ENCODE assay signal across 10 cellular contexts in the genomic region with DNA sequence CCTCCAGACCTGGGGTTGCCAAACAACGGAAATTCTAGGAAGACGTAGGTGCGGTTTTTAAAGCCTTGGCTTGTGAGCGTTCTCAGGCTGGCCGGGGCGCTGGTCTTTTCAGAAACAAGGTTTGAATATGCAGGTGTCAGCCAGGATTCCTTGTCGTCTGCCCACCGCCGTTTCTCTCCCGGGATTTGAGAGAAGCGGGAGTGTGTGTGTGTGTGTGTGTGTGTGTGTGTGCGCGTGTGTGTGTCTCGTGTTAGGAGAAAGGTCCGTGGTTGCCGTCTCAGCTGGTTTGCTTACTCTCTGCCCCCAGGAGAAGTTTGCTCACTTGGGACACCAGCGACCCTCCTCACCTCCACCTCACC. TPM values are rescaled to one million over a fixed set of nuclear protein-coding genes. Genes with fewer than 3 reads are reported as not detected.
DNase-seq lines count a peak whose midpoint lies in the region; ATAC-seq and TF ChIP-seq lines count a peak whose summit lies in the region.
"Had no signal": no experiment of that assay in that cellular context is flagged by ENCODE, and none has a peak within 500 bp of the region (broad histone marks: within the 10 kb centered on the region; RNA-seq: fewer than 3 reads in every experiment).

No MANE protein-coding gene starts in this region.

- H3K27me3 Mint-ChIP-seq in activated CD4-positive, alpha-beta memory T cell treated with anti-CD3 and anti-CD28 coated beads, Interleukin-2, amount 10 ng/mL, durations not matched to agents 7 days and 5 days = peaks cover 85% of the 10 kb centered on the region
- peaks cover 81% of the 10 kb centered on the region for H3K27me3 Mint-ChIP-seq in activated CD4-positive, alpha-beta memory T cell treated with anti-CD3 and anti-CD28 coated beads for 36 hours
- peaks cover 50% of the 10 kb centered on the region for H3K27me3 Mint-ChIP-seq in glutamatergic neuron (ENCODE audit: unreplicated experiment)

- peaks cover 93% of the 10 kb centered on the region for H3K27me3 ChIP-seq in smooth muscle cell (ENCODE audit: low read depth)

- H3K27ac ChIP-seq in smooth muscle cell (ENCODE audit: low read depth) = no peak overlapping the region

- peak overlapping the region; percentile 88 for H3K4me2 ChIP-seq in smooth muscle cell

- no peaks in the 10 kb centered on the region for H3K79me2 ChIP-seq in smooth muscle cell (ENCODE audit: low read depth)

- CTCF ChIA-PET in activated CD4-positive, alpha-beta memory T cell treated with anti-CD3 and anti-CD28 coated beads, Interleukin-2, amount 10 ng/mL, durations not matched to agents 7 days and 5 days (lab: Charles Lee) = no interaction called here
- CTCF ChIA-PET in activated CD4-positive, alpha-beta memory T cell treated with anti-CD3 and anti-CD28 coated beads for 36 hours (lab: Charles Lee) = no interaction called here

- peak overlapping the region; percentile 55 for H3K4me3 ChIP-seq in smooth muscle cell

- 2% methylated on average over 17 of the region's 17 CpGs for WGBS in smooth muscle cell (ENCODE audit: low lambda C conversion rate)

- H3K36me3 ChIP-seq in smooth muscle cell (ENCODE audit: low read depth) = no peaks in the 10 kb centered on the region

- H3K4me1 Mint-ChIP-seq in activated CD4-positive, alpha-beta memory T cell treated with anti-CD3 and anti-CD28 coated beads, Interleukin-2, amount 10 ng/mL, durations not matched to agents 7 days and 5 days = peaks cover 30% of the 10 kb centered on the region
- peaks cover 50% of the 10 kb centered on the region for H3K4me1 Mint-ChIP-seq in activated CD4-positive, alpha-beta memory T cell treated with anti-CD3 and anti-CD28 coated beads for 36 hours (ENCODE audit: low read depth)
- peaks cover 40% of the 10 kb centered on the region for H3K4me1 Mint-ChIP-seq in glutamatergic neuron (ENCODE audit: low read depth, unreplicated experiment)

- no peaks in the 10 kb centered on the region for H3K9me3 ChIP-seq in smooth muscle cell (replicated peaks; ENCODE audit: low read depth)

- H3K4me1 ChIP-seq in smooth muscle cell (ENCODE audit: low read depth) = peaks cover 40% of the 10 kb centered on the region

- H3K9me3 Mint-ChIP-seq in activated CD4-positive, alpha-beta memory T cell treated with anti-CD3 and anti-CD28 coated beads, Interleukin-2, amount 10 ng/mL, durations not matched to agents 7 days and 5 days = no peaks in the 10 kb centered on the region
- H3K9me3 Mint-ChIP-seq in activated CD4-positive, alpha-beta memory T cell treated with anti-CD3 and anti-CD28 coated beads for 36 hours = peaks cover 6% of the 10 kb centered on the region
- H3K9me3 Mint-ChIP-seq in glutamatergic neuron (ENCODE audit: unreplicated experiment) = peaks cover 46% of the 10 kb centered on the region

- no peak for DNase-seq in activated CD4-positive, alpha-beta memory T cell treated with anti-CD3 and anti-CD28 coated beads, Interleukin-2, amount 10 ng/mL, durations not matched to agents 7 days and 5 days
- DNase-seq in activated CD4-positive, alpha-beta memory T cell treated with anti-CD3 and anti-CD28 coated beads for 36 hours = no peak
- DNase-seq in NCI-H526 treated with DMSO at 0.1 percent for 48 hours (lab: John Stamatoyannopoulos, UW) (peak; percentile 43), glutamatergic neuron (peak; percentile 50), smooth muscle cell (lab: John Stamatoyannopoulos, UW; ENCODE audit: unreplicated experiment) (no peak), putamen (ENCODE audit: low spot score) (no peak)
- DNase-seq: activated gamma-delta T cell treated with Interleukin-2 at 50 U/mL for 16 hours had no signal

- no peaks in the 10 kb centered on the region for H4K20me1 ChIP-seq in smooth muscle cell (ENCODE audit: low read depth)

- H3F3A ChIP-seq in smooth muscle cell (ENCODE audit: low read depth) = no peaks in the 10 kb centered on the region

- H3K4me3 Mint-ChIP-seq in activated CD4-positive, alpha-beta memory T cell treated with anti-CD3 and anti-CD28 coated beads, Interleukin-2, amount 10 ng/mL, durations not matched to agents 7 days and 5 days = no peak overlapping the region
- no peak overlapping the region for H3K4me3 Mint-ChIP-seq in activated CD4-positive, alpha-beta memory T cell treated with anti-CD3 and anti-CD28 coated beads for 36 hours
- peak overlapping the region; percentile 96 for H3K4me3 Mint-ChIP-seq in glutamatergic neuron (ENCODE audit: unreplicated experiment)

- H3K27ac Mint-ChIP-seq in activated CD4-positive, alpha-beta memory T cell treated with anti-CD3 and anti-CD28 coated beads, Interleukin-2, amount 10 ng/mL, durations not matched to agents 7 days and 5 days = peak overlapping the region; percentile 9
- H3K27ac Mint-ChIP-seq in activated CD4-positive, alpha-beta memory T cell treated with anti-CD3 and anti-CD28 coated beads for 36 hours = no peak overlapping the region
- peak overlapping the region; percentile 98 for H3K27ac Mint-ChIP-seq in glutamatergic neuron (ENCODE audit: unreplicated experiment)

- ATAC-seq in HG02840 (IDR thresholded peaks at IDR 0.05; ENCODE audit: low FRiP score, unreplicated experiment) (no peak), GM18868 (IDR thresholded peaks at IDR 0.05; ENCODE audit: unreplicated experiment) (no peak)

- POLR2A ChIA-PET in activated CD4-positive, alpha-beta memory T cell treated with anti-CD3 and anti-CD28 coated beads, Interleukin-2, amount 10 ng/mL, durations not matched to agents 7 days and 5 days (lab: Charles Lee) = no interaction called here
- POLR2A ChIA-PET in activated CD4-positive, alpha-beta memory T cell treated with anti-CD3 and anti-CD28 coated beads for 36 hours (lab: Charles Lee) = no interaction called here

- no peak for TF ChIP-seq CTCF in glutamatergic neuron (IDR thresholded peaks at IDR 0.05; ENCODE audit: partially characterized antibody, unreplicated experiment)
- TF ChIP-seq CTCF in smooth muscle cell (IDR thresholded peaks at IDR 0.05; ENCODE audit: borderline replicate concordance, insufficient read depth, poor library complexity, severe bottlenecking) = no peak

- peaks cover 24% of the 10 kb centered on the region for H3K36me3 Mint-ChIP-seq in activated CD4-positive, alpha-beta memory T cell treated with anti-CD3 and anti-CD28 coated beads, Interleukin-2, amount 10 ng/mL, durations not matched to agents 7 days and 5 days (ENCODE audit: low read depth)
- H3K36me3 Mint-ChIP-seq in activated CD4-positive, alpha-beta memory T cell treated with anti-CD3 and anti-CD28 coated beads for 36 hours = peaks cover 25% of the 10 kb centered on the region
- H3K36me3 Mint-ChIP-seq in glutamatergic neuron (ENCODE audit: unreplicated experiment) = peaks cover 9% of the 10 kb centered on the region

- no peak overlapping the region for H2AFZ ChIP-seq in smooth muscle cell (ENCODE audit: low read depth)

- no peak overlapping the region for H3K9ac ChIP-seq in smooth muscle cell (ENCODE audit: low read depth)

- intact Hi-C loops in activated CD4-positive, alpha-beta memory T cell treated with anti-CD3 and anti-CD28 coated beads for 36 hours (cut with micrococcal nuclease) = loop anchor here (10.0 kb wide), 1 partner anchor 1841 kb away; the partner anchor contains the start of gene RAX

RNA-seq across cellular contexts. Expression of gene ONECUT2, which starts 1.0 kb away (rescaled TPM):
- total RNA-seq in activated CD4-positive, alpha-beta memory T cell treated with anti-CD3 and anti-CD28 coated beads, Interleukin-2, amount 10 ng/mL, durations not matched to agents 7 days and 5 days = not detected
- under 1 TPM in 1 of 2 experiments, not detected in 1; 0.02 TPM for total RNA-seq in activated CD4-positive, alpha-beta memory T cell treated with anti-CD3 and anti-CD28 coated beads for 36 hours
- total RNA-seq in glutamatergic neuron (ENCODE audit: unreplicated experiment) (230 TPM), smooth muscle cell (0.04 TPM in 1 of 2 replicates, not detected in the other)
- polyA plus RNA-seq in smooth muscle cell = not detected in 2 replicates
- total RNA-seq: subcutaneous adipose tissue had no signal

Comparison
In these comparisons a context has a peak if more than half of its experiments do, and no peak if none do; other contexts are left out.
1. DNase-seq: peak in NCI-H526 treated with DMSO at 0.1 percent for 48 hours (single experiment) and glutamatergic neuron (single experiment); none in activated CD4-positive, alpha-beta memory T cell treated with anti-CD3 and anti-CD28 coated beads, Interleukin-2, amount 10 ng/mL, durations not matched to agents 7 days and 5 days (single experiment), activated CD4-positive, alpha-beta memory T cell treated with anti-CD3 and anti-CD28 coated beads for 36 hours (single experiment), smooth muscle cell (single experiment) and putamen (single experiment).
2. RNA of gene ONECUT2, which starts 1.0 kb away (total RNA-seq): 230 TPM in glutamatergic neuron (single experiment); 0.04 TPM in smooth muscle cell, 0.02 TPM in activated CD4-positive, alpha-beta memory T cell treated with anti-CD3 and anti-CD28 coated beads for 36 hours and not detected in activated CD4-positive, alpha-beta memory T cell treated with anti-CD3 and anti-CD28 coated beads, Interleukin-2, amount 10 ng/mL, durations not matched to agents 7 days and 5 days; every median in the first group is over 100 times any median in the second.